In the genomic region with DNA sequence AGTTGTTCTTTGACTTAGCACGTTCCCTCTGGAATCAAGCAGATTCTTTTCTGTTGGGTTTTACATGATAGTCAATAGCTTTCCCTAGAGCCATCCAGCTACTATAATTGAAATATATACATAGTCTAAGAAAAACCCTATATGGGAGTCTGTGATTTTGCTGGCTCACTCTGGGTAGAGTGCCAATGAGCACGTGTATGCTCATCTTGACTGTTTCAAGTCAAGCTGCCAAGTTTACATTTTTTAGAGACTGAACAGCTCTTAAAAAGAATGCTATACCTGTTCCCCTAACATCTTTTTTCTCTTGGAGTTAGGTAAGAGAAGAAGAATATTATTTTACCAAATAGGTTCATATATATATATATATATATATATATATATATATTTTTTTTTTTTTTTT, we compare ENCODE assay signal across 18 cellular contexts.
A peak's percentile ranks its signal among the peaks of the same experiment; 100 is the strongest.
DNase-seq lines count a peak whose midpoint lies in the region; ATAC-seq, FAIRE-seq and TF ChIP-seq lines count a peak whose summit lies in the region.
"Had no signal": no experiment of that assay in that cellular context is flagged by ENCODE, and none has a peak within 500 bp of the region (broad histone marks: within the 10 kb centered on the region; RNA-seq: fewer than 3 reads in every experiment).

No MANE protein-coding gene starts in this region.

- H2BK5ac ChIP-seq in IMR-90 (ENCODE audit: low read depth, low read length, poor library complexity, severe bottlenecking), result no peak overlapping the region

- H3K27ac Mint-ChIP-seq in nephron progenitor cell, result no peak overlapping the region
- H3K27ac Mint-ChIP-seq: CD14-positive monocyte; CD8-positive, alpha-beta T cell had no signal

- H3K4me3 ChIP-seq in IMR-90 (ENCODE audit: insufficient read depth, low read depth, low read length) (no peak overlapping the region), bronchial epithelial cell (ENCODE audit: low read depth, low read length) (no peak overlapping the region), fibroblast of the aortic adventitia (ENCODE audit: low read depth, low read length) (no peak overlapping the region)
- H3K4me3 ChIP-seq: BLaER1 had no signal

- peaks cover 40% of the 10 kb centered on the region for H3K4me1 Mint-ChIP-seq in nephron progenitor cell

- TF ChIP-seq CTCF in IMR-90 (conservative IDR thresholded peaks at IDR 0.05; ENCODE audit: low read depth, low read length), result no peak
- TF ChIP-seq CTCF in bronchial epithelial cell (IDR thresholded peaks at IDR 0.05; ENCODE audit: insufficient read depth, low read length, severe bottlenecking), result no peak
- no peak for TF ChIP-seq CTCF in fibroblast of the aortic adventitia (IDR thresholded peaks at IDR 0.05; ENCODE audit: insufficient read depth, low read length)
- no peak for TF ChIP-seq CTCF in nephron progenitor cell (IDR thresholded peaks at IDR 0.05)

- no peak overlapping the region for H2BK120ac ChIP-seq in IMR-90 (ENCODE audit: low read depth, low read length)

- WGBS in IMR-90 (ENCODE audit: extremely low coverage in 2 of 2, insufficient read length in 1 of 2), 2 experiments, result no CpG with 5 or more reads among the region's 2 CpGs

- no peak overlapping the region for H3K56ac ChIP-seq in IMR-90 (ENCODE audit: extremely low read depth, insufficient read depth, low read length)

- FAIRE-seq in bronchial epithelial cell (lab: Jason Lieb, UNC), result no peak
- FAIRE-seq: GM19239, H54 had no signal

- H2AK9ac ChIP-seq in IMR-90 (replicated peaks; ENCODE audit: low read depth, low read length, poor library complexity), result no peak overlapping the region

- H3K9ac ChIP-seq in IMR-90 (ENCODE audit: low read depth, low read length), result no peak overlapping the region
- H3K9ac ChIP-seq: BLaER1 had no signal

- no peaks in the 10 kb centered on the region for H3K27me3 ChIP-seq in IMR-90 (ENCODE audit: control insufficient read depth, insufficient read depth, low read length)
- no peaks in the 10 kb centered on the region for H3K27me3 ChIP-seq in bronchial epithelial cell (ENCODE audit: control insufficient read depth, insufficient read depth, low read length)
- H3K27me3 ChIP-seq: BLaER1 had no signal

- H3K36me3 Mint-ChIP-seq in nephron progenitor cell (ENCODE audit: low read depth), result peaks cover 4% of the 10 kb centered on the region
- H3K36me3 Mint-ChIP-seq: CD14-positive monocyte; CD8-positive, alpha-beta T cell had no signal

- TF ChIP-seq RAD21 in IMR-90 (IDR thresholded peaks at IDR 0.05; ENCODE audit: low read length), result no peak

- in situ Hi-C loops in IMR-90 (cut with MboI; ENCODE audit: low sequenced_read_pairs), result no loop called here

- intact Hi-C loops in IMR-90 (cut with micrococcal nuclease), result no loop called here

- H2BK20ac ChIP-seq in IMR-90 (ENCODE audit: low read depth, low read length), result no peak overlapping the region

- H3K4me2 ChIP-seq in IMR-90 (ENCODE audit: low read depth, low read length), result no peak overlapping the region
- H3K4me2 ChIP-seq: BLaER1 had no signal

- H3K27ac ChIP-seq in IMR-90 (ENCODE audit: insufficient read depth, low read length), result no peak overlapping the region
- H3K27ac ChIP-seq: BLaER1, HL-60 had no signal

- no peak for TF ChIP-seq POLR2A in IMR-90 (IDR thresholded peaks at IDR 0.05; ENCODE audit: low read depth, low read length)

- no peaks in the 10 kb centered on the region for H3K4me1 ChIP-seq in IMR-90 (ENCODE audit: control insufficient read depth, insufficient read depth, low read length)
- H3K4me1 ChIP-seq: BLaER1 had no signal

- H2BK15ac ChIP-seq in IMR-90 (ENCODE audit: low read depth, low read length), result no peak overlapping the region

- no peak overlapping the region for H3K23ac ChIP-seq in IMR-90 (ENCODE audit: low read depth, low read length)

- H2AK5ac ChIP-seq in IMR-90 (ENCODE audit: low read depth, low read length), result no peak overlapping the region

- H3K14ac ChIP-seq in IMR-90 (replicated peaks; ENCODE audit: low read depth, low read length), result no peak overlapping the region

- no peak overlapping the region for H3K4ac ChIP-seq in IMR-90 (ENCODE audit: low read depth, low read length)

- CTCF ChIA-PET in IMR-90 (lab: Yijun Ruan, JAX), result no interaction called here

- no peak overlapping the region for H4K5ac ChIP-seq in IMR-90 (ENCODE audit: low read depth, low read length)

- no peak overlapping the region for H3K4me3 Mint-ChIP-seq in nephron progenitor cell
- H3K4me3 Mint-ChIP-seq: CD14-positive monocyte; CD8-positive, alpha-beta T cell had no signal

- no peak overlapping the region for H4K91ac ChIP-seq in IMR-90 (ENCODE audit: insufficient read depth, low read depth, low read length)

- DNase-seq in IMR-90 (peak; percentile 8), bronchial epithelial cell (ENCODE audit: low read depth) (peak; percentile 30), fibroblast of the aortic adventitia (ENCODE audit: low read depth) (peak; percentile 28), pons (ENCODE audit: low spot score) (no peak), nephron progenitor cell (no peak)
- DNase-seq: 8988T; Calu3; CD8-positive, alpha-beta T cell; DMS79 treated with DMSO at 0.1 percent for 48 hours; GF-D8; HCEC 1CT had no signal

- H2AFZ ChIP-seq in IMR-90 (replicated peaks; ENCODE audit: low read length, poor library complexity), result no peak overlapping the region

- no TSS peak for BruUV-seq in IMR-90 (replicated peaks; lab: Mats Ljungman, UMichigan)

- POLR2A ChIA-PET in IMR-90 (lab: Charles Lee; ENCODE audit: unreplicated experiment), result interaction anchor here (0.7 kb wide), 1 partner anchor 19 kb away, joined by 14 read pairs; no protein-coding TSS in a partner anchor

- H3K79me1 ChIP-seq in IMR-90 (ENCODE audit: low read depth in 1 of 2, low read length in 2 of 2), result no peaks in the 10 kb centered on the region

- dilution Hi-C loops in IMR-90 (cut with HindIII; ENCODE audit: low sequenced_read_pairs, unreplicated experiment), result no loop called here

- peaks cover 4% of the 10 kb centered on the region for H3K9me3 Mint-ChIP-seq in nephron progenitor cell
- H3K9me3 Mint-ChIP-seq: CD14-positive monocyte; CD8-positive, alpha-beta T cell had no signal

- no peaks in the 10 kb centered on the region for H3K36me3 ChIP-seq in IMR-90 (ENCODE audit: control insufficient read depth, insufficient read depth, low read length)
- no peaks in the 10 kb centered on the region for H3K36me3 ChIP-seq in bronchial epithelial cell (ENCODE audit: control insufficient read depth, insufficient read depth, low read length)
- H3K36me3 ChIP-seq: BLaER1 had no signal

- H3K9me1 ChIP-seq in IMR-90 (ENCODE audit: insufficient read depth, low read length), result no peaks in the 10 kb centered on the region

- H3K18ac ChIP-seq in IMR-90 (ENCODE audit: low read depth, low read length), result no peak overlapping the region

- no peak for ATAC-seq in IMR-90 (ENCODE audit: low read depth)
- no peak for ATAC-seq in GM18519 (IDR thresholded peaks at IDR 0.05; ENCODE audit: low FRiP score, unreplicated experiment)
- no peak for ATAC-seq in HG02885 (IDR thresholded peaks at IDR 0.05; ENCODE audit: poor library complexity, unreplicated experiment)
- ATAC-seq: CD8-positive, alpha-beta T cell had no signal

- no peaks in the 10 kb centered on the region for H3K27me3 Mint-ChIP-seq in nephron progenitor cell (ENCODE audit: low read depth, poor library complexity)

- no peaks in the 10 kb centered on the region for H4K20me1 ChIP-seq in IMR-90 (ENCODE audit: insufficient read depth, low read length)
- H4K20me1 ChIP-seq: BLaER1 had no signal

- no peak overlapping the region for H4K8ac ChIP-seq in IMR-90 (ENCODE audit: low read depth in 2 of 2, low read length in 2 of 2)

- no peaks in the 10 kb centered on the region for H3K9me3 ChIP-seq in IMR-90 (ENCODE audit: control insufficient read depth, insufficient read depth, low read length)
- H3K9me3 ChIP-seq: BLaER1 had no signal

TF ChIP-seq in IMR-90, 13 proteins besides CTCF, POLR2A, EP300 and RAD21:
- TF ChIP-seq CHD1 (IDR thresholded peaks at IDR 0.05; ENCODE audit: low read depth, low read length), result no peak
- no peak for TF ChIP-seq FOS (IDR thresholded peaks at IDR 0.05; ENCODE audit: low read depth, low read length)
- no peak for TF ChIP-seq SMC3 (IDR thresholded peaks at IDR 0.05; ENCODE audit: low read depth, low read length)
- no peak for TF ChIP-seq CEBPB (IDR thresholded peaks at IDR 0.05; ENCODE audit: low read depth, low read length)
- no peak for TF ChIP-seq MXI1 (IDR thresholded peaks at IDR 0.05; ENCODE audit: borderline replicate concordance, low read depth, low read length)
- TF ChIP-seq RFX5 (IDR thresholded peaks at IDR 0.05; ENCODE audit: low read depth, low read length), result no peak
- no peak for TF ChIP-seq MAZ (IDR thresholded peaks at IDR 0.05; ENCODE audit: borderline replicate concordance, low read depth, low read length)
- no peak for TF ChIP-seq ELK1 (IDR thresholded peaks at IDR 0.05; ENCODE audit: borderline replicate concordance, low read depth, low read length)
- TF ChIP-seq MAFK (IDR thresholded peaks at IDR 0.05; ENCODE audit: low read depth, low read length), result no peak
- no peak for TF ChIP-seq BHLHE40 (IDR thresholded peaks at IDR 0.05; ENCODE audit: low read depth, low read length)
- TF ChIP-seq NFE2L2 (IDR thresholded peaks at IDR 0.05; ENCODE audit: low read depth, low read length), result no peak
- TF ChIP-seq RCOR1 (IDR thresholded peaks at IDR 0.05; ENCODE audit: insufficient replicate concordance, low read length), result no peak
- TF ChIP-seq, protein P1, sequence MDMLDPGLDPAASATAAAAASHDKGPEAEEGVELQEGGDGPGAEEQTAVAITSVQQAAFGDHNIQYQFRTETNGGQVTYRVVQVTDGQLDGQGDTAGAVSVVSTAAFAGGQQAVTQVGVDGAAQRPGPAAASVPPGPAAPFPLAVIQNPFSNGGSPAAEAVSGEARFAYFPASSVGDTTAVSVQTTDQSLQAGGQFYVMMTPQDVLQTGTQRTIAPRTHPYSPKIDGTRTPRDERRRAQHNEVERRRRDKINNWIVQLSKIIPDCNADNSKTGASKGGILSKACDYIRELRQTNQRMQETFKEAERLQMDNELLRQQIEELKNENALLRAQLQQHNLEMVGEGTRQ (IDR thresholded peaks at IDR 0.05; ENCODE audit: low read depth, low read length), result no peak

Comparison
In these comparisons a context has a peak if more than half of its experiments do, and no peak if none do; other contexts are left out.
1. DNase-seq: peak in IMR-90 (single experiment), bronchial epithelial cell (single experiment) and fibroblast of the aortic adventitia (single experiment); none in pons (single experiment) and nephron progenitor cell (single experiment).